ENCODE assay signal across 23 cellular contexts in genomic region chr1:210381934-210382333, GRCh38.
"Had no signal": no experiment of that assay in that cellular context is flagged by ENCODE, and none has a peak within 500 bp of the region (broad histone marks: within the 10 kb centered on the region; RNA-seq: fewer than 3 reads in every experiment).

No MANE protein-coding gene starts in this region.

- ATAC-seq: SK-N-SH treated with all-trans-retinoic acid at 6 μM for 48 hours had no signal

- DNase-seq: Karpas-422, KG1, MG63, NCI-H1092, NCI-H1105 treated with DMSO at 0.1 percent for 48 hours, NCI-H1417 treated with DMSO at 0.1 percent for 48 hours, NCI-H146, NCI-H1694 treated with DMSO at 0.1 percent for 48 hours, NCI-H1930, NCI-H2081, NCI-H2107, NCI-H2171, NCI-H226, NCI-H446, NCI-H510A, NCI-H524 treated with DMSO at 0.1 percent for 48 hours, NCI-H69, NCI-H774, RPMI8226, SHP77 treated with DMSO at 0.1 percent for 48 hours, SJCRH30 had no signal

- H3K27me3 ChIP-seq: MG63, SJCRH30 had no signal

- FAIRE-seq: RCC 7860 had no signal

- H3K4me3 ChIP-seq: MG63, SJCRH30 had no signal

- H3K27ac ChIP-seq: SJCRH30 had no signal

- H3K36me3 ChIP-seq: MG63, SJCRH30 had no signal

- H3K9me3 ChIP-seq: MG63, SJCRH30 had no signal
